11 cellular contexts compared by ENCODE assay signal in genomic region chr17:19005442-19005773, GRCh38. TPM values are rescaled to one million over a fixed set of nuclear protein-coding genes. Genes with fewer than 3 reads are reported as not detected.
A peak's percentile ranks its signal among the peaks of the same experiment; 100 is the strongest.
DNase-seq lines count a peak whose midpoint lies in the region; ATAC-seq, FAIRE-seq and TF ChIP-seq lines count a peak whose summit lies in the region.
"Had no signal": no experiment of that assay in that cellular context is flagged by ENCODE, and none has a peak within 500 bp of the region (broad histone marks: within the 10 kb centered on the region; RNA-seq: fewer than 3 reads in every experiment).

No MANE protein-coding gene starts in this region.

- CTCF ChIA-PET in activated CD8-positive, alpha-beta memory T cell treated with anti-CD3 and anti-CD28 coated beads, Interleukin-2, amount 10 ng/mL, durations not matched to agents 7 days and 5 days (lab: Charles Lee): interaction anchor here (0.9 to 3.8 kb wide), 2 partner anchors 44 to 45 kb away, joined by 5 to 15 read pairs; no protein-coding TSS in a partner anchor

- no peaks in the 10 kb centered on the region for H3K36me3 Mint-ChIP-seq in CD4-positive, CD25-positive, alpha-beta regulatory T cell
- no peaks in the 10 kb centered on the region for H3K36me3 Mint-ChIP-seq in IgD-negative memory B cell
- H3K36me3 Mint-ChIP-seq in naive thymus-derived CD8-positive, alpha-beta T cell: no peaks in the 10 kb centered on the region
- H3K36me3 Mint-ChIP-seq in activated CD8-positive, alpha-beta memory T cell treated with anti-CD3 and anti-CD28 coated beads, Interleukin-2, amount 10 ng/mL, durations not matched to agents 7 days and 5 days: no peaks in the 10 kb centered on the region

- no peaks in the 10 kb centered on the region for H3K27me3 ChIP-seq in CD4-positive, CD25-positive, alpha-beta regulatory T cell (ENCODE audit: control insufficient read depth, insufficient read depth, low read length)
- H3K27me3 ChIP-seq in body of pancreas (no peaks in the 10 kb centered on the region), aorta (ENCODE audit: control insufficient read depth in 1 of 2, insufficient read depth in 2 of 2, low read length in 1 of 2) (no peaks in the 10 kb centered on the region)

- H3K9me3 Mint-ChIP-seq in CD4-positive, CD25-positive, alpha-beta regulatory T cell: no peaks in the 10 kb centered on the region
- no peaks in the 10 kb centered on the region for H3K9me3 Mint-ChIP-seq in IgD-negative memory B cell
- H3K9me3 Mint-ChIP-seq in naive thymus-derived CD8-positive, alpha-beta T cell: no peaks in the 10 kb centered on the region
- H3K9me3 Mint-ChIP-seq in activated CD8-positive, alpha-beta memory T cell treated with anti-CD3 and anti-CD28 coated beads, Interleukin-2, amount 10 ng/mL, durations not matched to agents 7 days and 5 days (ENCODE audit: low read depth): no peaks in the 10 kb centered on the region

- ATAC-seq in CD4-positive, CD25-positive, alpha-beta regulatory T cell (ENCODE audit: low read depth in 2 of 2): no peak
- ATAC-seq in body of pancreas (no peak), aorta (ENCODE audit: low FRiP score) (no peak)
- no peak for ATAC-seq in naive thymus-derived CD8-positive, alpha-beta T cell
- ATAC-seq in activated CD8-positive, alpha-beta memory T cell treated with anti-CD3 and anti-CD28 coated beads, Interleukin-2, amount 10 ng/mL, durations not matched to agents 7 days and 5 days: no peak

- TF ChIP-seq POLR2A in body of pancreas (IDR thresholded peaks at IDR 0.05): no peak

- H3K9me3 ChIP-seq in CD4-positive, CD25-positive, alpha-beta regulatory T cell (ENCODE audit: control insufficient read depth in 2 of 2, low read length in 2 of 2): no peaks in the 10 kb centered on the region
- H3K9me3 ChIP-seq in body of pancreas: no peaks in the 10 kb centered on the region
- H3K9me3 ChIP-seq in kidney (ENCODE audit: control insufficient read depth in 1 of 2, low read length in 2 of 2): peaks cover 0 to 4% of the 10 kb centered on the region in 2 donors
- no peaks in the 10 kb centered on the region for H3K9me3 ChIP-seq in aorta (ENCODE audit: control insufficient read depth, low read length)

- H3K27ac Mint-ChIP-seq in CD4-positive, CD25-positive, alpha-beta regulatory T cell: peak overlapping the region in 2 of 3 donors; percentile 75 to 89
- peak overlapping the region in 2 of 3 donors; percentile 80 to 85 for H3K27ac Mint-ChIP-seq in IgD-negative memory B cell
- H3K27ac Mint-ChIP-seq in naive thymus-derived CD8-positive, alpha-beta T cell: peak overlapping the region in 9 of 10 donors; percentile 9 to 94 (median 88)
- H3K27ac Mint-ChIP-seq in activated CD8-positive, alpha-beta memory T cell treated with anti-CD3 and anti-CD28 coated beads, Interleukin-2, amount 10 ng/mL, durations not matched to agents 7 days and 5 days: no peak overlapping the region

- H3K4me1 Mint-ChIP-seq in CD4-positive, CD25-positive, alpha-beta regulatory T cell: peaks cover 0 to 39% (median 26%) of the 10 kb centered on the region in 4 donors
- peaks cover 15 to 24% (median 21%) of the 10 kb centered on the region in 3 donors for H3K4me1 Mint-ChIP-seq in IgD-negative memory B cell
- H3K4me1 Mint-ChIP-seq in naive thymus-derived CD8-positive, alpha-beta T cell: peaks cover 11 to 47% (median 39%) of the 10 kb centered on the region in 4 donors
- H3K4me1 Mint-ChIP-seq in activated CD8-positive, alpha-beta memory T cell treated with anti-CD3 and anti-CD28 coated beads, Interleukin-2, amount 10 ng/mL, durations not matched to agents 7 days and 5 days: peaks cover 19% of the 10 kb centered on the region

- FAIRE-seq in kidney (lab: Jason Lieb, UNC): no peak

- no peaks in the 10 kb centered on the region for H3K27me3 Mint-ChIP-seq in CD4-positive, CD25-positive, alpha-beta regulatory T cell
- H3K27me3 Mint-ChIP-seq in IgD-negative memory B cell: no peaks in the 10 kb centered on the region
- H3K27me3 Mint-ChIP-seq in naive thymus-derived CD8-positive, alpha-beta T cell: no peaks in the 10 kb centered on the region
- peaks cover 15% of the 10 kb centered on the region for H3K27me3 Mint-ChIP-seq in activated CD8-positive, alpha-beta memory T cell treated with anti-CD3 and anti-CD28 coated beads, Interleukin-2, amount 10 ng/mL, durations not matched to agents 7 days and 5 days

- H3K36me3 ChIP-seq in CD4-positive, CD25-positive, alpha-beta regulatory T cell (ENCODE audit: control insufficient read depth, insufficient read depth, low read length): peaks cover 7% of the 10 kb centered on the region
- no peaks in the 10 kb centered on the region for H3K36me3 ChIP-seq in body of pancreas (replicated peaks in 1 of 2; ENCODE audit: insufficient read depth in 1 of 2, low read depth in 2 of 2)
- H3K36me3 ChIP-seq in kidney (ENCODE audit: control insufficient read depth in 1 of 2, insufficient read depth in 2 of 2, low read length in 2 of 2): no peaks in the 10 kb centered on the region
- H3K36me3 ChIP-seq in aorta (ENCODE audit: control insufficient read depth in 1 of 2, insufficient read depth in 2 of 2, low read length in 1 of 2): no peaks in the 10 kb centered on the region

- H3K9ac ChIP-seq in kidney (ENCODE audit: low read length in 2 of 2): peak overlapping the region in 1 of 2 donors; percentile 77

- WGBS in body of pancreas, 2 donors: 96 to 100% methylated on average over 6 of the region's 6 CpGs
- 94 to 100% methylated on average over 6 of the region's 6 CpGs for WGBS in aorta, 2 donors

- H3K4me3 ChIP-seq in CD4-positive, CD25-positive, alpha-beta regulatory T cell (ENCODE audit: low read depth, low read length): no peak overlapping the region
- H3K4me3 ChIP-seq in body of pancreas (no peak overlapping the region), kidney (ENCODE audit: low read length in 2 of 2) (no peak overlapping the region), aorta (ENCODE audit: low read length in 2 of 2) (no peak overlapping the region)

- H3K27ac ChIP-seq in CD4-positive, CD25-positive, alpha-beta regulatory T cell (ENCODE audit: insufficient read depth, low read length, poor library complexity, severe bottlenecking): peak overlapping the region; percentile 85
- H3K27ac ChIP-seq in body of pancreas: peak overlapping the region; percentile 77 to 88 (median 85)
- H3K27ac ChIP-seq in kidney (ENCODE audit: low read depth in 2 of 2, low read length in 2 of 2): no peak overlapping the region
- H3K27ac ChIP-seq in aorta (ENCODE audit: low read depth in 1 of 2, low read length in 2 of 2): no peak overlapping the region
- H3K27ac ChIP-seq: HL-60 had no signal

- H3K4me1 ChIP-seq in CD4-positive, CD25-positive, alpha-beta regulatory T cell (ENCODE audit: control insufficient read depth, insufficient read depth, low read length, poor library complexity, severe bottlenecking): peaks cover 41% of the 10 kb centered on the region
- H3K4me1 ChIP-seq in body of pancreas (peaks cover 41% of the 10 kb centered on the region), kidney (ENCODE audit: control insufficient read depth in 1 of 2, insufficient read depth in 1 of 2, low read depth in 1 of 2, low read length in 2 of 2) (peaks cover 0 to 5% of the 10 kb centered on the region in 2 donors), aorta (ENCODE audit: control insufficient read depth in 1 of 2, insufficient read depth in 2 of 2, low read length in 2 of 2) (no peaks in the 10 kb centered on the region)

- peak overlapping the region; percentile 63 to 88 (median 74) for H3K4me3 Mint-ChIP-seq in CD4-positive, CD25-positive, alpha-beta regulatory T cell
- peak overlapping the region; percentile 60 to 84 (median 82) for H3K4me3 Mint-ChIP-seq in IgD-negative memory B cell
- peak overlapping the region in 9 of 10 donors; percentile 39 to 79 (median 58) for H3K4me3 Mint-ChIP-seq in naive thymus-derived CD8-positive, alpha-beta T cell
- H3K4me3 Mint-ChIP-seq in activated CD8-positive, alpha-beta memory T cell treated with anti-CD3 and anti-CD28 coated beads, Interleukin-2, amount 10 ng/mL, durations not matched to agents 7 days and 5 days: no peak overlapping the region

- no peak for DNase-seq in CD4-positive, CD25-positive, alpha-beta regulatory T cell
- no peak for DNase-seq in body of pancreas
- DNase-seq in naive thymus-derived CD8-positive, alpha-beta T cell: no peak
- DNase-seq in kidney: no peak
- DNase-seq in aorta: no peak
- no peak for DNase-seq in NCI-H1694 treated with DMSO at 0.1 percent for 48 hours (lab: John Stamatoyannopoulos, UW)
- no peak for DNase-seq in activated CD8-positive, alpha-beta memory T cell treated with anti-CD3 and anti-CD28 coated beads, Interleukin-2, amount 10 ng/mL, durations not matched to agents 7 days and 5 days
- DNase-seq: Calu3, NCI-H1436 had no signal

- intact Hi-C loops in body of pancreas (cut with DNase I) (no loop called here), kidney (cut with DNase I) (no loop called here), aorta (cut with DNase I) (no loop called here)

- POLR2A ChIA-PET in naive thymus-derived CD8-positive, alpha-beta T cell (lab: Charles Lee): interaction anchor here (1.0 to 1.8 kb wide), 2 partner anchors 13 to 17 kb away, joined by 5 to 13 read pairs; no protein-coding TSS in a partner anchor

- TF ChIP-seq CTCF in body of pancreas (IDR thresholded peaks at IDR 0.05) (no peak), kidney (IDR thresholded peaks at IDR 0.05; ENCODE audit: borderline replicate concordance, extremely low read depth, insufficient read depth) (no peak)

RNA-seq across cellular contexts. Expression of gene FAM83G, which starts 0.8 kb away (rescaled TPM):
- total RNA-seq in CD4-positive, CD25-positive, alpha-beta regulatory T cell: 10.7 TPM
- polyA plus RNA-seq in CD4-positive, CD25-positive, alpha-beta regulatory T cell: 1 to 10 TPM; 3.7 to 6.2 (median 5.3) TPM
- polyA plus RNA-seq in IgD-negative memory B cell: 6.8 TPM
- total RNA-seq in body of pancreas: 10 to 100 TPM; 11.4 to 16.5 TPM
- total RNA-seq in naive thymus-derived CD8-positive, alpha-beta T cell: 1 to 10 TPM; 7.2 to 8.9 TPM
- 1 to 10 TPM; 1.5 to 3.5 (median 1.9) TPM for polyA plus RNA-seq in naive thymus-derived CD8-positive, alpha-beta T cell
- total RNA-seq in kidney: 8.0 TPM
- 4.9 TPM for polyA plus RNA-seq in kidney (ENCODE audit: insufficient read depth, low read depth, low replicate concordance)
- total RNA-seq in aorta: 10 to 100 TPM in 1 of 2 donors, 1 to 10 TPM in 1; 7.1 to 12.9 TPM
- polyA plus RNA-seq in aorta: 1 to 10 TPM; 2.5 to 3.4 TPM
- total RNA-seq in activated CD8-positive, alpha-beta memory T cell treated with anti-CD3 and anti-CD28 coated beads, Interleukin-2, amount 10 ng/mL, durations not matched to agents 7 days and 5 days: 1 to 10 TPM; 4.7 to 4.8 TPM

RNA-seq across cellular contexts. Expression of gene GRAP, which starts 41.3 kb away (rescaled TPM):
- 34.5 TPM for total RNA-seq in CD4-positive, CD25-positive, alpha-beta regulatory T cell
- polyA plus RNA-seq in CD4-positive, CD25-positive, alpha-beta regulatory T cell: 10 to 100 TPM; 52.2 to 77.5 (median 62.6) TPM
- 123 TPM for polyA plus RNA-seq in IgD-negative memory B cell
- 1 to 10 TPM in 1 of 2 donors, under 1 TPM in 1; 0.33 to 1.8 TPM for total RNA-seq in body of pancreas
- total RNA-seq in naive thymus-derived CD8-positive, alpha-beta T cell: 10 to 100 TPM; 65.6 to 69.9 TPM
- 10 to 100 TPM; 32.7 to 99.6 (median 73.1) TPM for polyA plus RNA-seq in naive thymus-derived CD8-positive, alpha-beta T cell
- total RNA-seq in kidney: 8.4 TPM
- polyA plus RNA-seq in kidney (ENCODE audit: insufficient read depth, low read depth, low replicate concordance): 7.0 TPM
- 1 to 10 TPM; 4.0 to 6.3 TPM for total RNA-seq in aorta
- polyA plus RNA-seq in aorta: 1 to 10 TPM in 1 of 2 donors, under 1 TPM in 1; 0.87 to 2.4 TPM
- 10 to 100 TPM in 1 of 2 experiments, 1 to 10 TPM in 1; 9.7 to 10.4 TPM for total RNA-seq in activated CD8-positive, alpha-beta memory T cell treated with anti-CD3 and anti-CD28 coated beads, Interleukin-2, amount 10 ng/mL, durations not matched to agents 7 days and 5 days
- total RNA-seq: Calu3 had no signal

RNA-seq across cellular contexts. Expression of gene SLC5A10, which starts 53.4 kb away (rescaled TPM):
- not detected for total RNA-seq in CD4-positive, CD25-positive, alpha-beta regulatory T cell
- under 1 TPM; 0.05 to 0.23 (median 0.16) TPM for polyA plus RNA-seq in CD4-positive, CD25-positive, alpha-beta regulatory T cell
- polyA plus RNA-seq in IgD-negative memory B cell (0.79 TPM), kidney (ENCODE audit: insufficient read depth, low read depth, low replicate concordance) (16.5 TPM), aorta (under 1 TPM in 1 of 2 donors, not detected in 1; 0.23 TPM)
- total RNA-seq in body of pancreas (not detected), kidney (9.7 TPM), aorta (not detected)
- total RNA-seq in naive thymus-derived CD8-positive, alpha-beta T cell: not detected
- polyA plus RNA-seq in naive thymus-derived CD8-positive, alpha-beta T cell: under 1 TPM; 0.06 to 0.25 (median 0.09) TPM
- not detected for total RNA-seq in activated CD8-positive, alpha-beta memory T cell treated with anti-CD3 and anti-CD28 coated beads, Interleukin-2, amount 10 ng/mL, durations not matched to agents 7 days and 5 days
- total RNA-seq: Calu3 had no signal

Comparison
In these comparisons a context has a peak if more than half of its experiments do, and no peak if none do; other contexts are left out.
1. H3K27ac ChIP-seq: peak in CD4-positive, CD25-positive, alpha-beta regulatory T cell (single experiment) and body of pancreas (4 of 4); none in kidney (0 of 2) and aorta (0 of 2).
2. RNA of gene SLC5A10, which starts 53.4 kb away (total RNA-seq): 9.7 TPM in kidney (single experiment); not detected in naive thymus-derived CD8-positive, alpha-beta T cell, not detected in CD4-positive, CD25-positive, alpha-beta regulatory T cell (single experiment), not detected in body of pancreas, not detected in aorta and not detected in activated CD8-positive, alpha-beta memory T cell treated with anti-CD3 and anti-CD28 coated beads, Interleukin-2, amount 10 ng/mL, durations not matched to agents 7 days and 5 days; every median in the first group is over 10 times any median in the second.